Comparison of ENCODE assay signal across 22 cellular contexts in the genomic region with DNA sequence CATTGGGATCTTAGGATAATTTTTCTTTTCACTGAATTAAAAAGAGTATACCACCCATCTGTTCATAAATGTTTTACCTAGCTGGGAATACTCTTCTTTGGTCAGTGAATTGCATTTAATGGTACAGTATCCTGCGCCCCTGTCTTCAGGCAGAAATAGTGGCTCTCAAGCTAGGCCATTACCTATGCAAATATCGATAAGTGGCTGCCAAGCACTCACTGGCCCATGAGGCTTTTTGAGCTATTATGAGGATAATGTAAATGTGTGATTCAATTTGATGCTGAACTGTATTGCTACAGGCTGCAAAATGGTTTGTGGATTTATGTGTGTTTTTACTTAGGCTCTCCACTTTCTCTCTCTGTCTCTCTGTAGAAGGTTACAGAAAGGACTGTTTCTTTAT. TPM values are rescaled to one million over a fixed set of nuclear protein-coding genes. Genes with fewer than 3 reads are reported as not detected.
DNase-seq lines count a peak whose midpoint lies in the region; ATAC-seq, FAIRE-seq and TF ChIP-seq lines count a peak whose summit lies in the region.
"Had no signal": no experiment of that assay in that cellular context is flagged by ENCODE, and none has a peak within 500 bp of the region (broad histone marks: within the 10 kb centered on the region; RNA-seq: fewer than 3 reads in every experiment).

No MANE protein-coding gene starts in this region.

- H3F3A ChIP-seq in SK-N-SH (replicated peaks; ENCODE audit: insufficient read depth): peaks cover 3% of the 10 kb centered on the region

- POLR2A ChIA-PET in SK-N-SH (lab: Yijun Ruan, JAX): no interaction called here

- H3K4me1 ChIP-seq in SK-N-SH (ENCODE audit: control insufficient read depth in 1 of 2, insufficient read depth in 2 of 2, low read depth in 1 of 2, low read length in 1 of 2) (peaks cover 4% of the 10 kb centered on the region in 2 experiments; a peak in 3 of 4 replicates), pancreas (peaks cover 0 to 15% (median 6%) of the 10 kb centered on the region in 3 donors)
- H3K4me1 ChIP-seq: BLaER1, colonic mucosa had no signal

- H3K9ac ChIP-seq in SK-N-SH: no peak overlapping the region
- H3K9ac ChIP-seq: BLaER1 had no signal

- no peak for TF ChIP-seq RAD21 in SK-N-SH (IDR thresholded peaks at IDR 0.05; ENCODE audit: low read length)

- intact Hi-C loops in pancreas (cut with DNase I): no loop called here

- DNase-seq in SK-N-SH: peak; percentile 33
- DNase-seq in NCI-H187 (lab: John Stamatoyannopoulos, UW): peak; percentile 63 to 66
- DNase-seq in NCI-H69 (lab: John Stamatoyannopoulos, UW): peak; percentile 72
- DNase-seq in pancreas: no peak
- DNase-seq in stimulated activated CD4-positive, alpha-beta T cell treated with anti-CD3 and anti-CD28 coated beads, Interleukin-4, amount 100 ng/mL, for 4 hours: no peak
- DNase-seq in Ammon's horn (ENCODE audit: low spot score): no peak
- DNase-seq: activated CD4-positive, alpha-beta T cell treated with anti-CD3 and anti-CD28 coated beads, Interleukin-2, amount 50 U/mL, for 48 hours; activated naive CD4-positive, alpha-beta T cell treated with Interleukin-2 at 50 U/mL for 16 hours; colonic mucosa; effector CD4-positive, alpha-beta T cell; hypothalamus; Kasumi-1; left cardiac atrium; stimulated activated CD4-positive, alpha-beta T cell treated with anti-CD3 and anti-CD28 coated beads, Interleukin-4, amount 100 ng/mL, for 1 hour; trophoblast cell had no signal

- no peak for TF ChIP-seq CTCF in SK-N-SH (IDR thresholded peaks at IDR 0.05)
- TF ChIP-seq CTCF in pancreas (IDR thresholded peaks at IDR 0.05): no peak

- no peak overlapping the region for H3K4me3 ChIP-seq in SK-N-SH (ENCODE audit: low read depth in 2 of 2, low read length in 1 of 2)
- no peak overlapping the region for H3K4me3 ChIP-seq in pancreas
- H3K4me3 ChIP-seq: BLaER1, colonic mucosa, SK-N-MC had no signal

- H3K36me3 ChIP-seq in SK-N-SH (replicated peaks in 1 of 2; ENCODE audit: control insufficient read depth in 1 of 2, insufficient read depth in 2 of 2, low read length in 1 of 2) (peaks cover 0 to 12% of the 10 kb centered on the region in 2 experiments), pancreas (no peaks in the 10 kb centered on the region)

- no peaks in the 10 kb centered on the region for H3K79me2 ChIP-seq in SK-N-SH (ENCODE audit: insufficient read depth)

- H3K4me2 ChIP-seq in SK-N-SH: no peak overlapping the region
- H3K4me2 ChIP-seq: BLaER1 had no signal

- no peaks in the 10 kb centered on the region for H3K9me2 ChIP-seq in SK-N-SH

- no peak for FAIRE-seq in pancreas (lab: Jason Lieb, UNC)

- CTCF ChIA-PET in SK-N-SH (lab: Yijun Ruan, JAX): interaction anchor here (0.6 to 1.6 kb wide), 3 partner anchors 21 to 507 kb away, joined by 3 read pairs; no protein-coding TSS in a partner anchor

- H3K27me3 ChIP-seq in SK-N-SH (ENCODE audit: insufficient read depth) (no peaks in the 10 kb centered on the region), pancreas (no peaks in the 10 kb centered on the region)
- H3K27me3 ChIP-seq: BLaER1, colonic mucosa had no signal

- no peaks in the 10 kb centered on the region for H4K20me1 ChIP-seq in SK-N-SH (ENCODE audit: insufficient read depth)
- H4K20me1 ChIP-seq: BLaER1 had no signal

- H3K9me3 ChIP-seq in SK-N-SH: no peaks in the 10 kb centered on the region
- H3K9me3 ChIP-seq in pancreas: no peaks in the 10 kb centered on the region
- H3K9me3 ChIP-seq: BLaER1, colonic mucosa had no signal

- 38% methylated on average over 2 of the region's 2 CpGs for WGBS in SK-N-SH (ENCODE audit: low lambda C conversion rate)
- 49 to 55% methylated on average over 2 of the region's 2 CpGs for WGBS in pancreas, 2 donors

- no peak for ATAC-seq in SK-N-SH treated with all-trans-retinoic acid at 6 μM for 48 hours
- peak in 3 of 4 donors; percentile 49 to 56 (median 52) for ATAC-seq in pancreas
- ATAC-seq in GM21381 (IDR thresholded peaks at IDR 0.05; ENCODE audit: unreplicated experiment): no peak
- ATAC-seq: activated CD4-positive, CD25-positive, alpha-beta regulatory T cell treated with anti-CD3 and anti-CD28 coated beads, Interleukin-2, amount 50 U/mL, for 24 hours; HCT116; left cardiac atrium had no signal

- H3K27ac ChIP-seq in SK-N-SH (ENCODE audit: low read depth in 2 of 2, low read length in 1 of 2) (peak overlapping the region in 1 of 2 experiments; percentile 84; a peak in 1 of 4 replicates), pancreas (no peak overlapping the region)
- H3K27ac ChIP-seq: BLaER1, colonic mucosa, epithelial cell of prostate, SK-N-MC had no signal

- TF ChIP-seq EP300 in SK-N-SH (IDR thresholded peaks at IDR 0.05; ENCODE audit: borderline replicate concordance in 1 of 2, low read depth in 1 of 2, low read length in 1 of 2): peak in 1 of 2 experiments; percentile 29; a peak in 1 of 4 replicates

- no peak overlapping the region for H2AFZ ChIP-seq in SK-N-SH (ENCODE audit: low read depth)

TF ChIP-seq in SK-N-SH, 30 proteins besides CTCF, POLR2A, EP300 and RAD21:
- peak; percentile 33; the same call in 1 of the 2 replicates for TF ChIP-seq GATA2 (CRISPR knock-in tag; IDR thresholded peaks at IDR 0.05)
- no peak for TF ChIP-seq YY1 (IDR thresholded peaks at IDR 0.05; ENCODE audit: low read depth)
- TF ChIP-seq FOSL2 (IDR thresholded peaks at IDR 0.05; ENCODE audit: borderline replicate concordance, low read depth): no peak
- no peak for TF ChIP-seq TAF1 (IDR thresholded peaks at IDR 0.05; ENCODE audit: borderline replicate concordance, low read depth, low read length)
- TF ChIP-seq, protein P1, sequence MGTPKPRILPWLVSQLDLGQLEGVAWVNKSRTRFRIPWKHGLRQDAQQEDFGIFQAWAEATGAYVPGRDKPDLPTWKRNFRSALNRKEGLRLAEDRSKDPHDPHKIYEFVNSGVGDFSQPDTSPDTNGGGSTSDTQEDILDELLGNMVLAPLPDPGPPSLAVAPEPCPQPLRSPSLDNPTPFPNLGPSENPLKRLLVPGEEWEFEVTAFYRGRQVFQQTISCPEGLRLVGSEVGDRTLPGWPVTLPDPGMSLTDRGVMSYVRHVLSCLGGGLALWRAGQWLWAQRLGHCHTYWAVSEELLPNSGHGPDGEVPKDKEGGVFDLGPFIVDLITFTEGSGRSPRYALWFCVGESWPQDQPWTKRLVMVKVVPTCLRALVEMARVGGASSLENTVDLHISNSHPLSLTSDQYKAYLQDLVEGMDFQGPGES (IDR thresholded peaks at IDR 0.05; ENCODE audit: low read depth, low read length): no peak
- no peak for TF ChIP-seq FOXM1 (IDR thresholded peaks at IDR 0.05; ENCODE audit: low read depth)

TF ChIP-seq in SK-N-SH treated with all-trans-retinoic acid at 6 μM for 48 hours, 23 proteins besides CTCF, POLR2A, EP300 and RAD21 (continues in another document):
- TF ChIP-seq CSDC2 (CRISPR knock-in tag; IDR thresholded peaks at IDR 0.05) (no peak), TOX (CRISPR knock-in tag; IDR thresholded peaks at IDR 0.05; ENCODE audit: borderline replicate concordance) (no peak), ZNF70 (CRISPR knock-in tag; IDR thresholded peaks at IDR 0.05) (no peak), RARB (CRISPR knock-in tag; IDR thresholded peaks at IDR 0.05) (no peak), SNAI2 (CRISPR knock-in tag; IDR thresholded peaks at IDR 0.05) (no peak), ARNTL (CRISPR knock-in tag; IDR thresholded peaks at IDR 0.05; ENCODE audit: borderline replicate concordance, low read depth) (no peak), ISL1 (CRISPR knock-in tag; IDR thresholded peaks at IDR 0.05) (no peak)
- TF ChIP-seq, protein P2, sequence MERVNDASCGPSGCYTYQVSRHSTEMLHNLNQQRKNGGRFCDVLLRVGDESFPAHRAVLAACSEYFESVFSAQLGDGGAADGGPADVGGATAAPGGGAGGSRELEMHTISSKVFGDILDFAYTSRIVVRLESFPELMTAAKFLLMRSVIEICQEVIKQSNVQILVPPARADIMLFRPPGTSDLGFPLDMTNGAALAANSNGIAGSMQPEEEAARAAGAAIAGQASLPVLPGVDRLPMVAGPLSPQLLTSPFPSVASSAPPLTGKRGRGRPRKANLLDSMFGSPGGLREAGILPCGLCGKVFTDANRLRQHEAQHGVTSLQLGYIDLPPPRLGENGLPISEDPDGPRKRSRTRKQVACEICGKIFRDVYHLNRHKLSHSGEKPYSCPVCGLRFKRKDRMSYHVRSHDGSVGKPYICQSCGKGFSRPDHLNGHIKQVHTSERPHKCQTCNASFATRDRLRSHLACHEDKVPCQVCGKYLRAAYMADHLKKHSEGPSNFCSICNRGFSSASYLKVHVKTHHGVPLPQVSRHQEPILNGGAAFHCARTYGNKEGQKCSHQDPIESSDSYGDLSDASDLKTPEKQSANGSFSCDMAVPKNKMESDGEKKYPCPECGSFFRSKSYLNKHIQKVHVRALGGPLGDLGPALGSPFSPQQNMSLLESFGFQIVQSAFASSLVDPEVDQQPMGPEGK (CRISPR knock-in tag; IDR thresholded peaks at IDR 0.05; ENCODE audit: borderline replicate concordance): no peak
- TF ChIP-seq, protein P3, sequence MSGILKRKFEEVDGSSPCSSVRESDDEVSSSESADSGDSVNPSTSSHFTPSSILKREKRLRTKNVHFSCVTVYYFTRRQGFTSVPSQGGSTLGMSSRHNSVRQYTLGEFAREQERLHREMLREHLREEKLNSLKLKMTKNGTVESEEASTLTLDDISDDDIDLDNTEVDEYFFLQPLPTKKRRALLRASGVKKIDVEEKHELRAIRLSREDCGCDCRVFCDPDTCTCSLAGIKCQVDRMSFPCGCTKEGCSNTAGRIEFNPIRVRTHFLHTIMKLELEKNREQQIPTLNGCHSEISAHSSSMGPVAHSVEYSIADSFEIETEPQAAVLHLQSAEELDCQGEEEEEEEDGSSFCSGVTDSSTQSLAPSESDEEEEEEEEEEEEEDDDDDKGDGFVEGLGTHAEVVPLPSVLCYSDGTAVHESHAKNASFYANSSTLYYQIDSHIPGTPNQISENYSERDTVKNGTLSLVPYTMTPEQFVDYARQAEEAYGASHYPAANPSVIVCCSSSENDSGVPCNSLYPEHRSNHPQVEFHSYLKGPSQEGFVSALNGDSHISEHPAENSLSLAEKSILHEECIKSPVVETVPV (CRISPR knock-in tag; IDR thresholded peaks at IDR 0.05): no peak
- TF ChIP-seq, protein P4, sequence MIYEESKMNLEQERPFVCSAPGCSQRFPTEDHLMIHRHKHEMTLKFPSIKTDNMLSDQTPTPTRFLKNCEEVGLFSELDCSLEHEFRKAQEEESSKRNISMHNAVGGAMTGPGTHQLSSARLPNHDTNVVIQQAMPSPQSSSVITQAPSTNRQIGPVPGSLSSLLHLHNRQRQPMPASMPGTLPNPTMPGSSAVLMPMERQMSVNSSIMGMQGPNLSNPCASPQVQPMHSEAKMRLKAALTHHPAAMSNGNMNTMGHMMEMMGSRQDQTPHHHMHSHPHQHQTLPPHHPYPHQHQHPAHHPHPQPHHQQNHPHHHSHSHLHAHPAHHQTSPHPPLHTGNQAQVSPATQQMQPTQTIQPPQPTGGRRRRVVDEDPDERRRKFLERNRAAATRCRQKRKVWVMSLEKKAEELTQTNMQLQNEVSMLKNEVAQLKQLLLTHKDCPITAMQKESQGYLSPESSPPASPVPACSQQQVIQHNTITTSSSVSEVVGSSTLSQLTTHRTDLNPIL (CRISPR knock-in tag; IDR thresholded peaks at IDR 0.05; ENCODE audit: low read depth): no peak

RNA-seq across cellular contexts. Expression of a gene that starts 30.1 kb away (rescaled TPM):
- polyA plus RNA-seq in SK-N-SH (2012; rRNA removed) (17.0 and 20.0 TPM in 2 replicates), pancreas (10 to 100 TPM in 1 of 2 donors, 1 to 10 TPM in 1; 6.8 to 10.6 TPM)
- 13.6 and 14.2 TPM in 2 replicates for polyA plus RNA-seq in SK-N-SH (2012; cell fraction: cytosol; rRNA removed)
- polyA plus RNA-seq in SK-N-SH (2012; cell fraction: nucleus; rRNA removed): 33.9 and 46.3 TPM in 2 replicates
- 10 to 100 TPM in 4 of 6 donors, 1 to 10 TPM in 2; 7.2 to 14.0 (median 10.2) TPM for total RNA-seq in pancreas

Comparison
In these comparisons a context has a peak if more than half of its experiments do, and no peak if none do; other contexts are left out.
1. DNase-seq: peak in SK-N-SH (single experiment), NCI-H187 (2 of 2) and NCI-H69 (single experiment); none in pancreas (0 of 6), stimulated activated CD4-positive, alpha-beta T cell treated with anti-CD3 and anti-CD28 coated beads, Interleukin-4, amount 100 ng/mL, for 4 hours (0 of 2) and Ammon's horn (single experiment).
2. ATAC-seq: peak in pancreas (3 of 4); none in SK-N-SH treated with all-trans-retinoic acid at 6 μM for 48 hours (single experiment) and GM21381 (single experiment).